In the genomic region with DNA sequence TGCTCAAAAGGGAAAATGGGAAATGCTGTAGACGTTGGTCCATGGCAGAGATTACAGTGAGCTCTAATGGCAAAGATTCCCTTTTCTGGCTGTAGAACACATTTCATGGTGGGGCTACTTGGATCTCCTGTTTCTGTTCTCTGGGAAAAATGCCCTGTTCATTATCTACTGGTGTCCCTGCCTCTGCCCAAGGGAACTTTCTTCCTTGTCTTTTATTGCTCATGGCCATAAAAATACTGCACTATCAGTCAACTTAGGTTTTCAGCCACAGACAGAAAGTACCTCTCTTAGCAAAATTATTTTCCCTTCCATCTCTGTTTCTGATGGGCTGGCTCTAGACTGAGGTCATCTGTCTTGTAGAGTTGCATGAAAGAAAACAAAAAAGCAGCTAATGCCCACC, we compare ENCODE assay signal across 7 cellular contexts.
"Had no signal": no experiment of that assay in that cellular context is flagged by ENCODE, and none has a peak within 500 bp of the region (broad histone marks: within the 10 kb centered on the region; RNA-seq: fewer than 3 reads in every experiment).

No MANE protein-coding gene starts in this region.

- H3K4me3 ChIP-seq: GM23338 had no signal

- H3K9me3 Mint-ChIP-seq: GM23338, H9 had no signal

- ATAC-seq: GM23338, HepG2 had no signal

- H3K27ac ChIP-seq: HL-60 had no signal

- H3K27me3 Mint-ChIP-seq: IgD-negative memory B cell had no signal

- H3K27ac Mint-ChIP-seq: GM23338, H9, IgD-negative memory B cell had no signal

- H3K4me1 Mint-ChIP-seq: GM23338, IgD-negative memory B cell had no signal

- DNase-seq: H9, HCEC 1CT, KG1 had no signal

- H3K4me3 Mint-ChIP-seq: GM23338, H9, IgD-negative memory B cell had no signal
